In genomic region chr18:46207985-46208384, GRCh38 we compare ENCODE assay signal across 8 cellular contexts.
"Had no signal": no experiment of that assay in that cellular context is flagged by ENCODE, and none has a peak within 500 bp of the region (broad histone marks: within the 10 kb centered on the region; RNA-seq: fewer than 3 reads in every experiment).

No MANE protein-coding gene starts in this region.

- H3K9me3 Mint-ChIP-seq: nephron progenitor cell had no signal

- ATAC-seq: mucosa of descending colon, sciatic nerve had no signal

- H3K4me1 Mint-ChIP-seq: nephron progenitor cell had no signal

- H3K4me3 Mint-ChIP-seq: nephron progenitor cell had no signal

- H3K27ac Mint-ChIP-seq: nephron progenitor cell had no signal

- DNase-seq: mucosa of descending colon; nephron progenitor cell; Right ventricle myocardium superior; SK-N-SH; stimulated activated CD4-positive, alpha-beta T cell treated with anti-CD3 and anti-CD28 coated beads, Interleukin-12 subunit alpha, Interleukin-12 subunit beta, amount 100 ng/mL, for 4 hours; stimulated activated naive CD4-positive, alpha-beta T cell; upper lobe of left lung had no signal
